ENCODE assay signal across 8 cellular contexts in the genomic region with DNA sequence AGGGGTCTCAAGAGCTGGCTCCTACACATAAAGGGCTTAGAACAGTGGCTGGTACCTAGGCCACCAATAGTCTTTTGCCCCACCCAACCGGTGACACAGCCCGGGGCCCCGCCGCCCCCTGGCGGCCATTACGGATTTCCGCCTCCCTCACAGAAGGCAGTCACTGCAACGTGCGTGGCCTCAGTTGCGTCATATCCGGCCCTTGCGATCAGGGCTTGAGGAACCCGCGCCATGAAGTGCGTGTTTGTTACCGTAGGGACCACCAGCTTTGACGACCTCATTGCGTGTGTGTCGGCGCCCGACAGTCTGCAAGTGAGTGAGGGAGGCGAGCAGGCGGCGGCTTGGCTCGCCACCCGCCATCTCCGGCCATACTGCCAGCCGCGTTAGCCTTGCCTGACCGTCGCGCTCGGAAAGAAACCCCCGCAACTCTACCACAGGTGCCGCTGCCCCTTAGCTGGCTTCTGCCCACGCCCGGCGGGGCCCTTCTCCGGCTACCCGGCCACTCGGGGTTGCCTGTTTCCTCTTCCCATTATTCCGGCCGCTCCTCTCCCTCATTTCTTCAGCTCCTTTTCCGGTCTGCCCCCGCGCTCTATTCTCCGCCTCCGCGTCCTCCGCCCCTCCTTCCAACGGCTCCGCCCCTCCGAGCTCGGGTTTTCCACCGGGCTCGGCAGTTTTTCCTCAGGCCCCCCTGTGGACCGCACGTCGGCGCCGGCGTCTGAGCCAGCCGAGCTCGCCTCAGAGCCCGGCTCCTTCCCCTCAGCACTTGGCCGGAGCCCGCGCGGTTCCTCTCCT.
A peak's percentile ranks its signal among the peaks of the same experiment; 100 is the strongest.
DNase-seq lines count a peak whose midpoint lies in the region; ATAC-seq lines count a peak whose summit lies in the region.

ALG13 (plus strand) TSS at position 183 of the 792 bp plus-strand sequence; CDS start at position 232, 49 bp downstream.

- peak; percentile 95 for ATAC-seq in GM19025 (IDR thresholded peaks at IDR 0.05; ENCODE audit: low read depth, unreplicated experiment)
- ATAC-seq in HG03342 (IDR thresholded peaks at IDR 0.05; ENCODE audit: unreplicated experiment): peak; percentile 97
- peak; percentile 94 for ATAC-seq in central memory CD8-positive, alpha-beta T cell (replicated peaks; ENCODE audit: extremely low read depth, poor library complexity, severe bottlenecking)

- H3K27ac Mint-ChIP-seq in central memory CD8-positive, alpha-beta T cell (ENCODE audit: low read depth): peak within 1 kb of the TSS; percentile 99

- DNase-seq in AG20443 (ENCODE audit: low spot score): peak; percentile 91
- DNase-seq in NCI-H345 treated with DMSO at 0.1 percent for 48 hours (lab: John Stamatoyannopoulos, UW; ENCODE audit: unreplicated experiment): peak; percentile 77
- peak; percentile 76 for DNase-seq in activated CD4-positive, CD25-positive, alpha-beta regulatory T cell treated with anti-CD3 and anti-CD28 coated beads, Interleukin-2, amount 50 U/mL, for 16 hours (ENCODE audit: low read depth, low spot score)
- DNase-seq in central memory CD8-positive, alpha-beta T cell (ENCODE audit: low spot score in 2 of 2): peak; percentile 76 to 87
- peak; percentile 85 for DNase-seq in iris pigment epithelial cell (ENCODE audit: low read depth)
- peak; percentile 70 to 71 for DNase-seq in stimulated activated CD4-positive, alpha-beta T cell treated with anti-CD3 and anti-CD28 coated beads, Interleukin-12 subunit alpha, Interleukin-12 subunit beta, amount 100 ng/mL, for 24 hours (ENCODE audit: low read depth in 2 of 2)

- peak within 1 kb of the TSS; percentile 94 for H3K4me3 Mint-ChIP-seq in central memory CD8-positive, alpha-beta T cell

- H3K36me3 Mint-ChIP-seq in central memory CD8-positive, alpha-beta T cell (ENCODE audit: insufficient read depth): peaks cover 33% of the 10 kb centered on the region

- H3K4me1 Mint-ChIP-seq in central memory CD8-positive, alpha-beta T cell: peaks cover 20% of the 10 kb centered on the region

- no peaks in the 10 kb centered on the region for H3K27me3 Mint-ChIP-seq in central memory CD8-positive, alpha-beta T cell

- H3K9me3 Mint-ChIP-seq in central memory CD8-positive, alpha-beta T cell: no peaks in the 10 kb centered on the region

Comparison
In these comparisons a context has a peak if more than half of its experiments do, and no peak if none do; other contexts are left out.
1. Peak in every context shown above with its lines: DNase-seq and ATAC-seq.